8 cellular contexts compared by ENCODE assay signal in the genomic region with DNA sequence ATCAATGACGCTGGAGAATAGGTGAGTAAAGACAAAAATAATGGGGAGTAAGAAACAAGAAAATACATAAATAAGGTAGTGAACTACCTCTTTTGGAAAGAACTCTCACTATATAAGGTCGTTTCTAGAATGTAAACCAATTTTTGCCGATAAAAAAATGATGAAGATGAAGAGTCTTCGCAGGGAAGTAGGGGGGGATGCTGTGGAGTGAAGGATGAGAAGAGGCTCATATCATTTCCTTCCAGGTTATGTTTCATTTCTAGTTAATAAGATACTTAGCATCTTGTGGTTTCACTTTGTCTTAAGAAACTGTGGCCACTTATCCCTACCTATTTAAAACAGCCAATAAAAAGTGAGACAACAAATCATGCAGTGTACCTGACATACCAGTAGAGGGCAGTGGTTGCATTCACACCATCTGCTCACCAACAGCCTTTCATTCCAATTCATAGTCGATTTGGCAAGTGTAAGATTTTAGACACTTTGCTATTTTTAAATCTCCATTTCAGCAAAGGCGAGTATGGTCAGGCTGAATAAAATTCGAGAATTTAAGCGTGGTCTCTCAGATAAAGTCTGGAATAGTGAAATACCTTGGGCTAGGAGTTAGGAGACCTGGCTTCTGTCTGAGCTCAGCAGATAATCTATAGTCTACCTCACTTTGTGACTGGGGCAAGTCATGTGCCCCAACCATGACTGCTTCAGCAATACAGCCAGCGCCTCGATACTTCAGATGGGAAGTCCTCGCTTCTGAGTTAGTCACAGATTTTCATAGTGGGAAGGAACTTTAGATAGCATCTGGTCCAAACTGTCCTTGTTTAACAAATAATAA. TPM values are rescaled to one million over a fixed set of nuclear protein-coding genes. Genes with fewer than 3 reads are reported as not detected.
DNase-seq lines count a peak whose midpoint lies in the region; ATAC-seq and TF ChIP-seq lines count a peak whose summit lies in the region.

No MANE protein-coding gene starts in this region.

- H3K27me3 ChIP-seq in DND-41 (ENCODE audit: insufficient read depth, low read length, poor library complexity) (no peaks in the 10 kb centered on the region), neutrophil (no peaks in the 10 kb centered on the region)

- H3K9ac ChIP-seq in DND-41 (ENCODE audit: low read depth, low read length) = no peak overlapping the region

- H3K4me3 ChIP-seq in DND-41 (ENCODE audit: low read depth in 1 of 2, low read length in 2 of 2) (no peak overlapping the region), neutrophil (ENCODE audit: low read depth in 1 of 2, low read length in 1 of 2) (no peak overlapping the region)

- DNase-seq in DND-41 (peak; percentile 48), NCI-H774 (lab: John Stamatoyannopoulos, UW) (peak; percentile 14), fibroblast of the conjunctiva (ENCODE audit: low read depth) (peak; percentile 70), NCI-H128 (lab: John Stamatoyannopoulos, UW; ENCODE audit: unreplicated experiment) (no peak)
- DNase-seq in activated T-cell treated with anti-CD3 and anti-CD28 coated beads, Interleukin-2, amount 50 U/mL, for 4 hours = peak; percentile 40

- no peak overlapping the region for H3K27ac ChIP-seq in DND-41 (ENCODE audit: low read length)
- H3K27ac ChIP-seq in neutrophil = no peak overlapping the region

- no peaks in the 10 kb centered on the region for H3K36me3 ChIP-seq in DND-41 (ENCODE audit: insufficient read depth, low read length)
- no peaks in the 10 kb centered on the region for H3K36me3 ChIP-seq in neutrophil

- no peaks in the 10 kb centered on the region for H3K9me3 Mint-ChIP-seq in activated T-cell treated with anti-CD3 and anti-CD28 coated beads, Interleukin-2, amount 50 U/mL, for 4 hours

- H3K4me3 Mint-ChIP-seq in activated T-cell treated with anti-CD3 and anti-CD28 coated beads, Interleukin-2, amount 50 U/mL, for 4 hours = no peak overlapping the region

- TF ChIP-seq CTCF in DND-41 (IDR thresholded peaks at IDR 0.05; ENCODE audit: borderline replicate concordance, extremely low read depth, low read length, poor library complexity, severe bottlenecking) = peak; percentile 91
- peak; percentile 73 for TF ChIP-seq CTCF in neutrophil (IDR thresholded peaks at IDR 0.05)

- H3K4me1 Mint-ChIP-seq in activated T-cell treated with anti-CD3 and anti-CD28 coated beads, Interleukin-2, amount 50 U/mL, for 4 hours (ENCODE audit: low read depth) = peaks cover 46% of the 10 kb centered on the region

- no peak overlapping the region for H2AFZ ChIP-seq in DND-41 (ENCODE audit: low read depth, low read length)

- H3K4me1 ChIP-seq in DND-41 (ENCODE audit: insufficient read depth, low read length) (peaks cover 21% of the 10 kb centered on the region), neutrophil (ENCODE audit: control insufficient read depth in 1 of 2, insufficient read depth in 1 of 2, low read depth in 1 of 2, low read length in 1 of 2) (no peaks in the 10 kb centered on the region)

- ATAC-seq in DND-41 (ENCODE audit: insufficient read depth, low read depth) = peak; percentile 55; the same call in 2 of the 3 replicates
- ATAC-seq in GM19438 (IDR thresholded peaks at IDR 0.05; ENCODE audit: low read depth, unreplicated experiment) = peak; percentile 86
- ATAC-seq in HG03442 (IDR thresholded peaks at IDR 0.05; ENCODE audit: unreplicated experiment) = peak; percentile 61
- ATAC-seq in activated T-cell treated with anti-CD3 and anti-CD28 coated beads, Interleukin-2, amount 50 U/mL, for 4 hours = peak; percentile 58 to 61

- peaks cover 46% of the 10 kb centered on the region for H3K36me3 Mint-ChIP-seq in activated T-cell treated with anti-CD3 and anti-CD28 coated beads, Interleukin-2, amount 50 U/mL, for 4 hours (ENCODE audit: insufficient read depth)

- no peaks in the 10 kb centered on the region for H3K9me3 ChIP-seq in DND-41 (ENCODE audit: insufficient read depth, low read length, severe bottlenecking)
- H3K9me3 ChIP-seq in neutrophil = no peaks in the 10 kb centered on the region

- H3K27me3 Mint-ChIP-seq in activated T-cell treated with anti-CD3 and anti-CD28 coated beads, Interleukin-2, amount 50 U/mL, for 4 hours (ENCODE audit: low read depth) = no peaks in the 10 kb centered on the region

- no peaks in the 10 kb centered on the region for H4K20me1 ChIP-seq in DND-41 (ENCODE audit: insufficient read depth, low read length)

- peak overlapping the region; percentile 30; the same call in 1 of the 2 replicates for H3K4me2 ChIP-seq in DND-41 (ENCODE audit: insufficient read depth, low read length)

- no peaks in the 10 kb centered on the region for H3K79me2 ChIP-seq in DND-41 (ENCODE audit: insufficient read depth, low read length)

RNA-seq across cellular contexts. Expression of a gene that starts 28.9 kb away (rescaled TPM):
- 10 to 100 TPM; 51.9 to 66.3 (median 61.4) TPM for total RNA-seq in activated T-cell treated with anti-CD3 and anti-CD28 coated beads, Interleukin-2, amount 50 U/mL, for 4 hours
